21 cellular contexts compared by ENCODE assay signal in the genomic region with DNA sequence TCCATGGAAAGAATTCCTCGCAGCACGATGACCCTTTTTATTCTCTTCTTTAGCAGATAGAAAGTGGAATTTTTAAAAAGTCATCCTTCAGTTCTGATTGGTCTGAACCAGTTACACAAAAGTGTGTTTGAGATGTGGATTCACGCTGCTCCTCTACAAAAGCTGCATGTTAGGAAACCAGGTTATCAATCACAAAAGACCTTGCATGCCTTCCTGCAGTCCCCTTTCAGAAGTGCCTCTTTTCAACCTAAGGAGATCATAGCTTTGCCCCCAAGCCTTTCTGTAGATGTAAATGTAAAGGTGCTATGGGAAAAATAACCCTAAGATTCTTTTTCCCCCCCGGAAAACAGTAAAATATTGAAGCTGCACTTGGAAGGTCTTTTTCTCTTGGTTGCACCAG.
"Had no signal": no experiment of that assay in that cellular context is flagged by ENCODE, and none has a peak within 500 bp of the region (broad histone marks: within the 10 kb centered on the region; RNA-seq: fewer than 3 reads in every experiment).

No MANE protein-coding gene starts in this region.

- H3K4me3 ChIP-seq: SK-N-MC had no signal

- ATAC-seq: activated T-helper 17 cell treated with anti-CD3 and anti-CD28 coated beads, Interleukin-2, amount 50 U/mL, for 72 hours; PC-3; T-cell had no signal

- H3K27ac ChIP-seq: SK-N-MC had no signal

- DNase-seq: activated CD4-positive, alpha-beta memory T cell treated with anti-CD3 and anti-CD28 coated beads for 36 hours; activated CD4-positive, alpha-beta T cell treated with anti-CD3 and anti-CD28 coated beads, Interleukin-2, amount 10 ng/mL, durations not matched to agents 7 days and 5 days; activated CD4-positive, CD25-positive, alpha-beta regulatory T cell; activated CD8-positive, alpha-beta memory T cell treated with anti-CD3 and anti-CD28 coated beads for 24 hours; activated gamma-delta T cell; activated naive CD4-positive, alpha-beta T cell treated with anti-CD3 and anti-CD28 coated beads for 36 hours; activated T-cell treated with anti-CD3 and anti-CD28 coated beads for 4 hours; activated T-cell treated with anti-CD3 and anti-CD28 coated beads, Interleukin-2, amount 50 U/mL, for 48 hours; amygdala; Karpas-422; NCI-H1105 treated with DMSO at 0.1 percent for 48 hours; NCI-H1436 treated with DMSO at 0.1 percent for 48 hours; NCI-H187; NCI-H2081; NCI-H510A treated with DMSO at 0.1 percent for 48 hours; PC-3; T-cell; T-helper 2 cell; T1000 had no signal
